1 cellular context compared by ENCODE assay signal in genomic region chr18:59266876-59267510, GRCh38.
A peak's percentile ranks its signal among the peaks of the same experiment; 100 is the strongest.
TF ChIP-seq lines count a peak whose summit lies in the region.

No MANE protein-coding gene starts in this region.

TF ChIP-seq in H1, 55 proteins besides CTCF, POLR2A, EP300 and RAD21:
- no peak for TF ChIP-seq PHF8 (conservative IDR thresholded peaks at IDR 0.05; ENCODE audit: low read depth, low read length)
- no peak for TF ChIP-seq SP2 (IDR thresholded peaks at IDR 0.05; ENCODE audit: low read length)
- TF ChIP-seq CBX8 (IDR thresholded peaks at IDR 0.05; ENCODE audit: borderline replicate concordance, low read depth, low read length): peak; percentile 52; the same call in 1 of the 2 replicates
- no peak for TF ChIP-seq FOSL1 (IDR thresholded peaks at IDR 0.05; ENCODE audit: insufficient read depth, low read depth, low read length)
- TF ChIP-seq GABPA (IDR thresholded peaks at IDR 0.05; ENCODE audit: borderline replicate concordance, insufficient read depth, low read length): no peak
- no peak for TF ChIP-seq E2F6 (IDR thresholded peaks at IDR 0.05)
- no peak for TF ChIP-seq SRF (IDR thresholded peaks at IDR 0.05; ENCODE audit: low read depth, low read length)
- TF ChIP-seq RNF2 (IDR thresholded peaks at IDR 0.05; ENCODE audit: borderline replicate concordance, low read depth, low read length, missing control alignments, poor library complexity, severe bottlenecking): peak; percentile 91
- TF ChIP-seq CHD7 (IDR thresholded peaks at IDR 0.05; ENCODE audit: insufficient replicate concordance, low read length): no peak
- TF ChIP-seq CEBPB (IDR thresholded peaks at IDR 0.05; ENCODE audit: low read depth, low read length): peak; percentile 50; the same call in 1 of the 2 replicates
- no peak for TF ChIP-seq SP4 (IDR thresholded peaks at IDR 0.05; ENCODE audit: low read length)
- no peak for TF ChIP-seq TBP (IDR thresholded peaks at IDR 0.05; ENCODE audit: low read depth, low read length)
- no peak for TF ChIP-seq KDM4A (IDR thresholded peaks at IDR 0.05; ENCODE audit: low read depth, low read length, severe bottlenecking)
- TF ChIP-seq POLR2AphosphoS5 (IDR thresholded peaks at IDR 0.05; ENCODE audit: low read depth, low read length): no peak
- TF ChIP-seq CBX5 (IDR thresholded peaks at IDR 0.05; ENCODE audit: low read depth, low read length): no peak
